In the genomic region with DNA sequence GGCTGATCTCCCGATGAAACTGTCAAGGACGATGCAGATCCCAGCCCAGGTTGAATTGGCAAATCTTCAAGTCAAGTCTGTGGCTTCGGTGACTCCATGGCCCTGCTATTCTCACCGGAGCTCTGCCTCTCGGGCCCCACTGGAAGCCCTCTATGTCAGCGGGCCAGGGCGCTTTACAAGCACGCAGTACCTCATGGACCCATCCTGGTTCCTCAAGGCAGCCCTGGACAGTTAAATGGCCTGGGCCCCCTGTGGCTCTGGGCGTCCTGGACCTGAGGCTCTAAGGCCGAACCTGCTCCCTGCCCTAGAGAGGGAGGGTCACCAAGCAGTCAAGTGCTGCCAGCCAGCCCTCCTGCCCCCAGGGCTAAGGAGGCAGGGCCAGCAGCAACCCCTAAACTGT, we compare ENCODE assay signal across 22 cellular contexts. TPM values are rescaled to one million over a fixed set of nuclear protein-coding genes. Genes with fewer than 3 reads are reported as not detected.
DNase-seq lines count a peak whose midpoint lies in the region; ATAC-seq and TF ChIP-seq lines count a peak whose summit lies in the region.
"Had no signal": no experiment of that assay in that cellular context is flagged by ENCODE, and none has a peak within 500 bp of the region (broad histone marks: within the 10 kb centered on the region; RNA-seq: fewer than 3 reads in every experiment).

No MANE protein-coding gene starts in this region.

- peak overlapping the region; percentile 67 for H3K9ac ChIP-seq in SK-N-MC (ENCODE audit: insufficient read length)

- H3K27me3 ChIP-seq in left ventricle myocardium inferior (ENCODE audit: low read depth) = peaks cover 69% of the 10 kb centered on the region
- H3K27me3 ChIP-seq: uterus had no signal

- H3K4me1 ChIP-seq in left ventricle myocardium inferior = peaks cover 29% of the 10 kb centered on the region
- H3K4me1 ChIP-seq: uterus had no signal

- H3K36me3 ChIP-seq in left ventricle myocardium inferior = no peaks in the 10 kb centered on the region
- H3K36me3 ChIP-seq in SK-N-MC (ENCODE audit: insufficient read depth, low read length) = no peaks in the 10 kb centered on the region
- H3K36me3 ChIP-seq: esophagus squamous epithelium, uterus, WERI-Rb-1 had no signal

- TF ChIP-seq CTCF in left ventricle myocardium inferior (IDR thresholded peaks at IDR 0.05; ENCODE audit: borderline replicate concordance) = no peak

- DNase-seq in left ventricle myocardium inferior = no peak
- DNase-seq in cardiac septum (ENCODE audit: low spot score) = no peak
- no peak for DNase-seq in SK-N-MC (ENCODE audit: low read depth, low spot score)
- peak; percentile 52 for DNase-seq in islet precursor cell
- no peak for DNase-seq in left colon
- DNase-seq in C1 segment of cervical spinal cord (lab: John Stamatoyannopoulos, UW) = no peak
- no peak for DNase-seq in activated CD8-positive, alpha-beta memory T cell treated with anti-CD3 and anti-CD28 coated beads, Interleukin-2, amount 50 U/mL, for 4 hours
- DNase-seq: activated CD4-positive, alpha-beta memory T cell treated with anti-CD3 and anti-CD28 coated beads for 36 hours; activated naive CD4-positive, alpha-beta T cell treated with Interleukin-2 at 50 U/mL for 16 hours; effector memory CD8-positive, alpha-beta T cell; esophagus squamous epithelium; GDM1; KG1; occipital lobe; PC-9; T-helper 2 cell; uterus; WERI-Rb-1 had no signal

- no peak for ATAC-seq in left colon
- ATAC-seq in HG03354 (IDR thresholded peaks at IDR 0.05; ENCODE audit: poor library complexity, severe bottlenecking, unreplicated experiment) = no peak

- H3K27ac ChIP-seq in left ventricle myocardium inferior (replicated peaks) (peak overlapping the region; percentile 79), SK-N-MC (no peak overlapping the region)
- H3K27ac ChIP-seq: esophagus squamous epithelium, PC-9, uterus, WERI-Rb-1 had no signal

- no peaks in the 10 kb centered on the region for H3K9me3 ChIP-seq in left ventricle myocardium inferior (replicated peaks)
- H3K9me3 ChIP-seq in SK-N-MC (ENCODE audit: low read depth, low read length) = no peaks in the 10 kb centered on the region
- H3K9me3 ChIP-seq: esophagus squamous epithelium, uterus had no signal

- H3K4me3 ChIP-seq in left ventricle myocardium inferior (peak overlapping the region; percentile 58), SK-N-MC (peak overlapping the region; percentile 82)
- H3K4me3 ChIP-seq: uterus had no signal

- intact Hi-C loops in left ventricle myocardium inferior (cut with micrococcal nuclease) (loop anchor here (10.0 kb wide), 2 partner anchors 118 to 298 kb away; a partner anchor contains a TSS), cardiac septum (cut with DNase I) (loop anchor here (1.0 to 10.0 kb wide), 3 partner anchors 118 to 578 kb away; no protein-coding TSS in a partner anchor), left colon (cut with DNase I, micrococcal nuclease) (no loop called here)

RNA-seq across cellular contexts. Expression of a gene that starts 45.3 kb away (rescaled TPM):
- 12.4 TPM for total RNA-seq in left ventricle myocardium inferior
- total RNA-seq in cardiac septum = 6.0 TPM
- total RNA-seq in left colon = 1 to 10 TPM in 1 of 2 donors, under 1 TPM in 1; 0.43 to 1.7 TPM

RNA-seq across cellular contexts. Expression of a gene that starts 47.9 kb away (rescaled TPM):
- total RNA-seq in left ventricle myocardium inferior (248 TPM), cardiac septum (157 TPM), left colon (not detected)
- total RNA-seq: activated CD4-positive, alpha-beta memory T cell treated with anti-CD3 and anti-CD28 coated beads for 36 hours; cerebellum; esophagus squamous epithelium; H1; liver; occipital lobe; uterus had no signal

Comparison
In these comparisons a context has a peak if more than half of its experiments do, and no peak if none do; other contexts are left out.
1. RNA of a gene that starts 47.9 kb away (total RNA-seq): 248 TPM in left ventricle myocardium inferior (single experiment) and 157 TPM in cardiac septum (single experiment); not detected in left colon; every median in the first group is over 100 times any median in the second.
2. intact Hi-C loops: an anchor here in left ventricle myocardium inferior (10.0 kb wide) and cardiac septum (1.0 to 10.0 kb wide); none called in left colon.